18 cellular contexts compared by ENCODE assay signal in the genomic region with DNA sequence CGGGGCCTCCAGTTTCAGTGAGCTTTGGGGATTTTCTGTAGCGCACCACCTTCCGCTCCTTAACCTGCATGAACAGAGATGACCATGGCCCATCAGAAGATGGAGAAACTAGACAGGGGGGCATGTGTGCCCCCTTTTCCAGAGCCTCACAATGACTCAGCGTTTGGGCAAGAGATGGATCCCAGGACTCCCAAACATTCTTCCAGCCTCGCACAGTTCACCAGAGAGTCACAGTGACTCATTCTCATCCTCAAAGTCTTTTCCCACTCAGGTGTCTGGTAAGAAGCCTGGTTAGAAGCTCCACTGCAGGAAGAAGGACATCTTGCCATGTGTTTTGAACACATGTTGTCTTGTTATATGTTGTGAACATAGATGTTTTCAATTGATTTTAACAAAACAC.
DNase-seq lines count a peak whose midpoint lies in the region; ATAC-seq lines count a peak whose summit lies in the region.
"Had no signal": no experiment of that assay in that cellular context is flagged by ENCODE, and none has a peak within 500 bp of the region (broad histone marks: within the 10 kb centered on the region; RNA-seq: fewer than 3 reads in every experiment).

No MANE protein-coding gene starts in this region.

- H3F3A ChIP-seq in GM23248 (ENCODE audit: insufficient read depth), result peaks cover 25% of the 10 kb centered on the region

- DNase-seq in A172 (ENCODE audit: low spot score) (peak; percentile 66), GM23248 (peak; percentile 72), amniotic epithelial cell (ENCODE audit: low read depth) (peak; percentile 78), islet precursor cell (peak; percentile 84), GOT3 (lab: John Stamatoyannopoulos, UW) (no peak), glomerular visceral epithelial cell (ENCODE audit: extremely low spot score) (no peak), midbrain (lab: John Stamatoyannopoulos, UW) (no peak)
- no peak for DNase-seq in activated T-cell treated with anti-CD3 and anti-CD28 coated beads, Interleukin-2, amount 50 U/mL, for 72 hours
- DNase-seq: DMS153, esophagus squamous epithelium, mammary epithelial cell, NCI-H1105, NCI-H2227 treated with DMSO at 0.1 percent for 48 hours, occipital lobe had no signal

- no peaks in the 10 kb centered on the region for H3K36me3 ChIP-seq in GM23248 (ENCODE audit: low read depth)
- H3K36me3 ChIP-seq: esophagus squamous epithelium had no signal

- no peaks in the 10 kb centered on the region for H3K4me1 Mint-ChIP-seq in activated T-cell treated with anti-CD3 and anti-CD28 coated beads, Interleukin-2, amount 50 U/mL, for 72 hours (ENCODE audit: low read depth)
- H3K4me1 Mint-ChIP-seq: B cell had no signal

- no peak overlapping the region for H3K4me2 ChIP-seq in GM23248 (ENCODE audit: unreplicated experiment)

- in situ Hi-C loops in GM23248 (cut with MboI), result no loop called here

- H3K79me2 ChIP-seq in GM23248 (ENCODE audit: insufficient read depth), result no peaks in the 10 kb centered on the region

- no peaks in the 10 kb centered on the region for H3K9me3 ChIP-seq in GM23248 (ENCODE audit: low read depth)
- H3K9me3 ChIP-seq: esophagus squamous epithelium had no signal

- H3K36me3 Mint-ChIP-seq in activated T-cell treated with anti-CD3 and anti-CD28 coated beads, Interleukin-2, amount 50 U/mL, for 72 hours (ENCODE audit: insufficient read depth in 2 of 2), result no peaks in the 10 kb centered on the region
- H3K36me3 Mint-ChIP-seq: activated naive CD8-positive, alpha-beta T cell; WTC11 had no signal

- H3K4me1 ChIP-seq in GM23248 (ENCODE audit: insufficient read depth), result peaks cover 31% of the 10 kb centered on the region

- 63 to 65% methylated on average over 5 of the region's 5 CpGs for WGBS in GM23248 (ENCODE audit: low coverage in 1 of 2, low lambda C conversion rate in 2 of 2, missing lambda C conversion rate in 2 of 2), 2 experiments

- no peak for ATAC-seq in activated T-cell treated with anti-CD3 and anti-CD28 coated beads, Interleukin-2, amount 50 U/mL, for 72 hours (replicated peaks in 1 of 2)
- ATAC-seq: GM12878, WTC11 had no signal

- no peak overlapping the region for H3K27ac Mint-ChIP-seq in activated T-cell treated with anti-CD3 and anti-CD28 coated beads, Interleukin-2, amount 50 U/mL, for 72 hours
- H3K27ac Mint-ChIP-seq: activated naive CD8-positive, alpha-beta T cell; B cell; WTC11 had no signal

- no peak overlapping the region for H3K27ac ChIP-seq in GM23248
- H3K27ac ChIP-seq: esophagus squamous epithelium had no signal

- H3K4me3 Mint-ChIP-seq in activated T-cell treated with anti-CD3 and anti-CD28 coated beads, Interleukin-2, amount 50 U/mL, for 72 hours, result no peak overlapping the region
- H3K4me3 Mint-ChIP-seq: activated naive CD8-positive, alpha-beta T cell; B cell; WTC11 had no signal

- H3K27me3 Mint-ChIP-seq in activated T-cell treated with anti-CD3 and anti-CD28 coated beads, Interleukin-2, amount 50 U/mL, for 72 hours (ENCODE audit: low read depth), result peaks cover 12% of the 10 kb centered on the region

- no peaks in the 10 kb centered on the region for H3K9me3 Mint-ChIP-seq in activated T-cell treated with anti-CD3 and anti-CD28 coated beads, Interleukin-2, amount 50 U/mL, for 72 hours
- H3K9me3 Mint-ChIP-seq: WTC11 had no signal

- H2AFZ ChIP-seq in GM23248, result no peak overlapping the region

- H4K20me1 ChIP-seq in GM23248 (ENCODE audit: insufficient read depth), result no peaks in the 10 kb centered on the region

- H3K9me2 ChIP-seq in GM23248 (ENCODE audit: insufficient read depth), result no peaks in the 10 kb centered on the region

- no peak overlapping the region for H3K9ac ChIP-seq in GM23248

- no peaks in the 10 kb centered on the region for H3K27me3 ChIP-seq in GM23248 (replicated peaks; ENCODE audit: insufficient read depth)

- H3K4me3 ChIP-seq in GM23248, result no peak overlapping the region
- H3K4me3 ChIP-seq: esophagus squamous epithelium, GM12878 had no signal

Comparison
In these comparisons a context has a peak if more than half of its experiments do, and no peak if none do; other contexts are left out.
1. DNase-seq: peak in A172 (single experiment), GM23248 (single experiment), amniotic epithelial cell (single experiment) and islet precursor cell (single experiment); none in GOT3 (single experiment), glomerular visceral epithelial cell (single experiment), midbrain (single experiment) and activated T-cell treated with anti-CD3 and anti-CD28 coated beads, Interleukin-2, amount 50 U/mL, for 72 hours (0 of 2).